ENCODE assay signal across 1 cellular context in genomic region chr15:72375846-72376581, GRCh38.
A peak's percentile ranks its signal among the peaks of the same experiment; 100 is the strongest.
TF ChIP-seq lines count a peak whose summit lies in the region.

TSS of gene HEXA (minus strand) at chr15:72376014. CDS start at chr15:72375972, 42 bp downstream.

TF ChIP-seq in K562, 482 proteins besides CTCF, POLR2A, EP300 and RAD21 (continued from another document and continues in another):
- TF ChIP-seq RERE (CRISPR knock-in tag; IDR thresholded peaks at IDR 0.05; ENCODE audit: borderline replicate concordance) (no peak), ZBTB34 (CRISPR knock-in tag; IDR thresholded peaks at IDR 0.05) (no peak), ZNF449 (CRISPR knock-in tag; IDR thresholded peaks at IDR 0.05) (0 out of 2 replicates have a peak, but pooled peaks have one; percentile 61), ERF (CRISPR knock-in tag; IDR thresholded peaks at IDR 0.05) (peak; percentile 59; the same call in 1 of the 2 replicates), DPF2 (IDR thresholded peaks at IDR 0.05) (no peak; the same call in 1 of the 2 replicates), SRSF1 (IDR thresholded peaks at IDR 0.05; ENCODE audit: low read depth, low read length) (0 out of 2 replicates have a peak, but pooled peaks have one; percentile 76), HOXB6 (CRISPR knock-in tag; IDR thresholded peaks at IDR 0.05; ENCODE audit: borderline replicate concordance) (no peak), NFIX (CRISPR knock-in tag; IDR thresholded peaks at IDR 0.05; ENCODE audit: low read depth) (no peak), MEIS2 (IDR thresholded peaks at IDR 0.05; ENCODE audit: partially characterized antibody) (peak; percentile 42), CBX1 (IDR thresholded peaks at IDR 0.05; ENCODE audit: low read depth) (peak; percentile 98), ATF3 (IDR thresholded peaks at IDR 0.05) (peak; percentile 50; the same call in 1 of the 2 replicates), ATF3 (CRISPR knock-in tag; conservative IDR thresholded peaks at IDR 0.05) (no peak), SP2 (IDR thresholded peaks at IDR 0.05; ENCODE audit: extremely low read depth, low read depth, low read length, poor library complexity, severe bottlenecking) (peak; percentile 48), FOXJ2 (tag; IDR thresholded peaks at IDR 0.05) (peak; percentile 75), ZNF717 (CRISPR knock-in tag; IDR thresholded peaks at IDR 0.05) (no peak), GABPA (tag; conservative IDR thresholded peaks at IDR 0.05; ENCODE audit: low read depth) (peak; percentile 84), CBX3 (IDR thresholded peaks at IDR 0.05; ENCODE audit: borderline replicate concordance in 1 of 2, low read length in 2 of 2) (peak in 1 of 2 experiments; percentile 91; a peak in 1 of 3 replicates), SRSF3 (IDR thresholded peaks at IDR 0.05; ENCODE audit: insufficient read depth, low read length) (no peak), NUFIP1 (IDR thresholded peaks at IDR 0.05; ENCODE audit: partially characterized antibody) (no peak), POLR3A (IDR thresholded peaks at IDR 0.05; ENCODE audit: borderline replicate concordance, extremely low read depth, insufficient read depth, insufficient read length) (no peak), TGIF2 (CRISPR knock-in tag; IDR thresholded peaks at IDR 0.05) (no peak; the same call in 1 of the 2 replicates), ETV1 (tag; conservative IDR thresholded peaks at IDR 0.05; ENCODE audit: low read depth) (peak; percentile 76), ZNF143 (CRISPR knock-in tag; IDR thresholded peaks at IDR 0.05) (0 out of 2 replicates have a peak, but pooled peaks have one; percentile 47), EHMT2 (IDR thresholded peaks at IDR 0.05) (no peak), CCNT2 (IDR thresholded peaks at IDR 0.05; ENCODE audit: borderline replicate concordance, extremely low read depth, insufficient read length, low read depth, low read length) (peak; percentile 76), FOXP1 (CRISPR knock-in tag; IDR thresholded peaks at IDR 0.05) (peak; percentile 94), ZNF79 (CRISPR knock-in tag; IDR thresholded peaks at IDR 0.05; ENCODE audit: low read depth) (0 out of 2 replicates have a peak, but pooled peaks have one; percentile 32), LCOR (CRISPR knock-in tag; IDR thresholded peaks at IDR 0.05) (0 out of 2 replicates have a peak, but pooled peaks have one; percentile 73), SIN3A (IDR thresholded peaks at IDR 0.05; ENCODE audit: borderline replicate concordance in 2 of 2, control insufficient read depth in 1 of 2, low read depth in 2 of 2, low read length in 2 of 2) (peak; percentile 98 to 99), JUND (IDR thresholded peaks at IDR 0.05; ENCODE audit: borderline replicate concordance, low read depth, low read length) (peak; percentile 42; the same call in 1 of the 2 replicates), JUND (tag; IDR thresholded peaks at IDR 0.05; ENCODE audit: borderline replicate concordance, low read depth, low read length) (no peak; the same call in 2 of the 3 replicates), HDAC1 (IDR thresholded peaks at IDR 0.05) (peak; percentile 47 to 99; a peak in 3 of 4 replicates), ZNF24 (IDR thresholded peaks at IDR 0.05) (no peak), TAF1 (IDR thresholded peaks at IDR 0.05; ENCODE audit: control insufficient read depth, extremely low read depth, insufficient read depth, low read length, severe bottlenecking) (peak; percentile 87), RAD51 (IDR thresholded peaks at IDR 0.05; ENCODE audit: borderline replicate concordance, low read depth) (peak; percentile 100), ZNF75A (CRISPR knock-in tag; IDR thresholded peaks at IDR 0.05) (peak; percentile 45; the same call in 1 of the 2 replicates), XRCC5 (IDR thresholded peaks at IDR 0.05; ENCODE audit: low read depth, low read length) (no peak), CXXC5 (CRISPR knock-in tag; IDR thresholded peaks at IDR 0.05) (peak; percentile 94), MEF2A (IDR thresholded peaks at IDR 0.05; ENCODE audit: control insufficient read depth, low read depth, low read length) (peak; percentile 77), KLF1 (tag; IDR thresholded peaks at IDR 0.05) (peak; percentile 72; the same call in 1 of the 2 replicates), USF2 (CRISPR knock-in tag; IDR thresholded peaks at IDR 0.05) (peak; percentile 99), ZNF583 (CRISPR knock-in tag; IDR thresholded peaks at IDR 0.05) (peak; percentile 78; the same call in 1 of the 2 replicates)
- TF ChIP-seq, protein P1, sequence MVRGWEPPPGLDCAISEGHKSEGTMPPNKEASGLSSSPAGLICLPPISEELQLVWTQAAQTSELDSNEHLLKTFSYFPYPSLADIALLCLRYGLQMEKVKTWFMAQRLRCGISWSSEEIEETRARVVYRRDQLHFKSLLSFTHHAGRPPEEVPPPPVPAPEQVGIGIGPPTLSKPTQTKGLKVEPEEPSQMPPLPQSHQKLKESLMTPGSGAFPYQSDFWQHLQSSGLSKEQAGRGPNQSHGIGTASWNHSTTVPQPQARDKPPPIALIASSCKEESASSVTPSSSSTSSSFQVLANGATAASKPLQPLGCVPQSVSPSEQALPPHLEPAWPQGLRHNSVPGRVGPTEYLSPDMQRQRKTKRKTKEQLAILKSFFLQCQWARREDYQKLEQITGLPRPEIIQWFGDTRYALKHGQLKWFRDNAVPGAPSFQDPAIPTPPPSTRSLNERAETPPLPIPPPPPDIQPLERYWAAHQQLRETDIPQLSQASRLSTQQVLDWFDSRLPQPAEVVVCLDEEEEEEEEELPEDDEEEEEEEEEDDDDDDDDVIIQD (CRISPR knock-in tag; IDR thresholded peaks at IDR 0.05): no peak
- TF ChIP-seq, protein P2, sequence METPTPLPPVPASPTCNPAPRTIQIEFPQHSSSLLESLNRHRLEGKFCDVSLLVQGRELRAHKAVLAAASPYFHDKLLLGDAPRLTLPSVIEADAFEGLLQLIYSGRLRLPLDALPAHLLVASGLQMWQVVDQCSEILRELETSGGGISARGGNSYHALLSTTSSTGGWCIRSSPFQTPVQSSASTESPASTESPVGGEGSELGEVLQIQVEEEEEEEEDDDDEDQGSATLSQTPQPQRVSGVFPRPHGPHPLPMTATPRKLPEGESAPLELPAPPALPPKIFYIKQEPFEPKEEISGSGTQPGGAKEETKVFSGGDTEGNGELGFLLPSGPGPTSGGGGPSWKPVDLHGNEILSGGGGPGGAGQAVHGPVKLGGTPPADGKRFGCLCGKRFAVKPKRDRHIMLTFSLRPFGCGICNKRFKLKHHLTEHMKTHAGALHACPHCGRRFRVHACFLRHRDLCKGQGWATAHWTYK (CRISPR knock-in tag; IDR thresholded peaks at IDR 0.05): peak; percentile 81
- TF ChIP-seq, protein P3, sequence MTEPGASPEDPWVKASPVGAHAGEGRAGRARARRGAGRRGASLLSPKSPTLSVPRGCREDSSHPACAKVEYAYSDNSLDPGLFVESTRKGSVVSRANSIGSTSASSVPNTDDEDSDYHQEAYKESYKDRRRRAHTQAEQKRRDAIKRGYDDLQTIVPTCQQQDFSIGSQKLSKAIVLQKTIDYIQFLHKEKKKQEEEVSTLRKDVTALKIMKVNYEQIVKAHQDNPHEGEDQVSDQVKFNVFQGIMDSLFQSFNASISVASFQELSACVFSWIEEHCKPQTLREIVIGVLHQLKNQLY (CRISPR knock-in tag; conservative IDR thresholded peaks at IDR 0.05): peak in 1 of 2 experiments; percentile 88; a peak in 1 of 4 replicates
- TF ChIP-seq, protein P4, sequence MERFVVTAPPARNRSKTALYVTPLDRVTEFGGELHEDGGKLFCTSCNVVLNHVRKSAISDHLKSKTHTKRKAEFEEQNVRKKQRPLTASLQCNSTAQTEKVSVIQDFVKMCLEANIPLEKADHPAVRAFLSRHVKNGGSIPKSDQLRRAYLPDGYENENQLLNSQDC (CRISPR knock-in tag; IDR thresholded peaks at IDR 0.05): no peak
- TF ChIP-seq, protein P5, sequence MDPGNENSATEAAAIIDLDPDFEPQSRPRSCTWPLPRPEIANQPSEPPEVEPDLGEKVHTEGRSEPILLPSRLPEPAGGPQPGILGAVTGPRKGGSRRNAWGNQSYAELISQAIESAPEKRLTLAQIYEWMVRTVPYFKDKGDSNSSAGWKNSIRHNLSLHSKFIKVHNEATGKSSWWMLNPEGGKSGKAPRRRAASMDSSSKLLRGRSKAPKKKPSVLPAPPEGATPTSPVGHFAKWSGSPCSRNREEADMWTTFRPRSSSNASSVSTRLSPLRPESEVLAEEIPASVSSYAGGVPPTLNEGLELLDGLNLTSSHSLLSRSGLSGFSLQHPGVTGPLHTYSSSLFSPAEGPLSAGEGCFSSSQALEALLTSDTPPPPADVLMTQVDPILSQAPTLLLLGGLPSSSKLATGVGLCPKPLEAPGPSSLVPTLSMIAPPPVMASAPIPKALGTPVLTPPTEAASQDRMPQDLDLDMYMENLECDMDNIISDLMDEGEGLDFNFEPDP (CRISPR knock-in tag; IDR thresholded peaks at IDR 0.05): peak; percentile 76; the same call in 1 of the 2 replicates
- TF ChIP-seq, protein P6, sequence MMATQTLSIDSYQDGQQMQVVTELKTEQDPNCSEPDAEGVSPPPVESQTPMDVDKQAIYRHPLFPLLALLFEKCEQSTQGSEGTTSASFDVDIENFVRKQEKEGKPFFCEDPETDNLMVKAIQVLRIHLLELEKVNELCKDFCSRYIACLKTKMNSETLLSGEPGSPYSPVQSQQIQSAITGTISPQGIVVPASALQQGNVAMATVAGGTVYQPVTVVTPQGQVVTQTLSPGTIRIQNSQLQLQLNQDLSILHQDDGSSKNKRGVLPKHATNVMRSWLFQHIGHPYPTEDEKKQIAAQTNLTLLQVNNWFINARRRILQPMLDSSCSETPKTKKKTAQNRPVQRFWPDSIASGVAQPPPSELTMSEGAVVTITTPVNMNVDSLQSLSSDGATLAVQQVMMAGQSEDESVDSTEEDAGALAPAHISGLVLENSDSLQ (IDR thresholded peaks at IDR 0.05): no peak
